Comparison of ENCODE assay signal across 15 cellular contexts in the genomic region with DNA sequence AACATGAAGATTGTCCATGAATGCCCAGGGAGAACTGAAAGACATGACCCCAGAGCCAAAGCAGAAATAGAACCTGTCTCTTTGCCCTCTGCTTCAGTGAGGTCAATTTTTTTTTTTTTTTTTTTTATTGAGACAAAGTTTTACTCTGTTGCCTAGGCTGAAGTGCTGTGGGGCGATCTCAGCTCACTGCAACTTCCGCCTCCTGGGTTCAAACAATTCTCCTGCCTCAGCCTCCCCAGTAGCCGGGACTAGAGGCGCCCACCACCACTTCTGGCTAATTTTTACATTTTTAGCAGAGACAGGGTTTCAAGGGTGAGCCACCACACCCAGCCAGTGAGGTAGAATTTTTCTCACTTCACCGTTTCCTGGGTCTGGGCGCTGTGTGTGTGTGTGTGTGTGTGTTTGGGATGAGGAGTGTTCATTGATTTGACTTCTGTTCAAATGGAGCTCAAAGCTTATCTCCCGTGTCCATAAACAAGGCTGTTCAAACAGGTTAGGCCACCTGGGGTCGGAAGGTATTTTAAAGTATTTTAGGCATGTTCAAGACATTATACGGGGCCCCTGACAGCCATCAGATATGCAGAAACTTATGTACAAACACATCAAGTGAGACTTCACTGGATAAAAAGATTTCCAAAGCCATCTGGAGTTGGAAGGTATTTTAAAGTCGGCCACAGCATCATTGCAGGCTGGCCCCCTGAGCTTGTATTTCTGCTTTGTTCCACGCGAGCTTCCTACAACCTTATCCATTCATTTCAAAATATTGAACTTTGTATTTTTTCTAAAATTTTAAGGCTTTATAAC.
A peak's percentile ranks its signal among the peaks of the same experiment; 100 is the strongest.
DNase-seq lines count a peak whose midpoint lies in the region; ATAC-seq, FAIRE-seq and TF ChIP-seq lines count a peak whose summit lies in the region.
"Had no signal": no experiment of that assay in that cellular context is flagged by ENCODE, and none has a peak within 500 bp of the region (broad histone marks: within the 10 kb centered on the region; RNA-seq: fewer than 3 reads in every experiment).

No MANE protein-coding gene starts in this region.

- peaks cover 74% of the 10 kb centered on the region for H3K4me1 Mint-ChIP-seq in activated CD4-positive, alpha-beta T cell treated with anti-CD3 and anti-CD28 coated beads, Interleukin-2, amount 10 ng/mL, durations not matched to agents 7 days and 5 days
- peaks cover 77% of the 10 kb centered on the region for H3K4me1 Mint-ChIP-seq in central memory CD8-positive, alpha-beta T cell

- H3K27ac ChIP-seq in KOPT-K1 (ENCODE audit: low read depth, low read length, poor library complexity, severe bottlenecking) = peak overlapping the region; percentile 97
- peak overlapping the region in 2 of 4 donors; percentile 47 to 53 for H3K27ac ChIP-seq in pancreas
- H3K27ac ChIP-seq in A673 (ENCODE audit: low read depth, low read length, poor library complexity, severe bottlenecking) = no peak overlapping the region
- H3K27ac ChIP-seq: prostate gland, uterus had no signal

- intact Hi-C loops in pancreas (cut with DNase I) = no loop called here
- intact Hi-C loops in A673 (cut with micrococcal nuclease; ENCODE audit: unreplicated experiment) = no loop called here

- TF ChIP-seq CTCF in pancreas (IDR thresholded peaks at IDR 0.05) = no peak
- TF ChIP-seq CTCF in A673 (conservative IDR thresholded peaks at IDR 0.05; ENCODE audit: low read depth, low read length) = no peak

- ATAC-seq in central memory CD8-positive, alpha-beta T cell (replicated peaks; ENCODE audit: extremely low read depth, poor library complexity, severe bottlenecking) = no peak
- peak; percentile 26 to 79 (median 57) for ATAC-seq in pancreas
- ATAC-seq: HCT116 had no signal

- CTCF ChIA-PET in activated CD4-positive, alpha-beta T cell treated with anti-CD3 and anti-CD28 coated beads, Interleukin-2, amount 10 ng/mL, durations not matched to agents 7 days and 5 days (lab: Charles Lee) = interaction anchor here (0.9 to 2.2 kb wide), 4 partner anchors 8 to 143 kb away, joined by 3 to 7 read pairs (median 4); no protein-coding TSS in a partner anchor
- CTCF ChIA-PET in A673 (lab: Charles Lee) = no interaction called here

- POLR2A ChIA-PET in activated CD4-positive, alpha-beta T cell treated with anti-CD3 and anti-CD28 coated beads, Interleukin-2, amount 10 ng/mL, durations not matched to agents 7 days and 5 days (lab: Charles Lee) = no interaction called here
- POLR2A ChIA-PET in A673 (lab: Charles Lee; ENCODE audit: low non-redundant PET) = no interaction called here

- no peak for FAIRE-seq in pancreas (lab: Jason Lieb, UNC)
- FAIRE-seq: colon had no signal

- peak overlapping the region; percentile 80 for H3K27ac Mint-ChIP-seq in activated CD4-positive, alpha-beta T cell treated with anti-CD3 and anti-CD28 coated beads, Interleukin-2, amount 10 ng/mL, durations not matched to agents 7 days and 5 days
- H3K27ac Mint-ChIP-seq in central memory CD8-positive, alpha-beta T cell (ENCODE audit: low read depth) = peak overlapping the region; percentile 96

- no peak overlapping the region for H3K4me3 ChIP-seq in pancreas
- H3K4me3 ChIP-seq in A673 (ENCODE audit: low read depth, low read length, poor library complexity, severe bottlenecking) = no peak overlapping the region
- H3K4me3 ChIP-seq in H7 (ENCODE audit: insufficient read depth, low read depth, low read length) = no peak overlapping the region
- H3K4me3 ChIP-seq: prostate gland, uterus had no signal

- H3K4me1 ChIP-seq in pancreas (peaks cover 0 to 5% (median 0%) of the 10 kb centered on the region in 3 donors), A673 (ENCODE audit: insufficient read depth, low read length, poor library complexity, severe bottlenecking) (no peaks in the 10 kb centered on the region)
- H3K4me1 ChIP-seq: prostate gland, uterus had no signal

- BruUV-seq in A673 (replicated peaks; lab: Mats Ljungman, UMichigan) = no TSS peak

- no peaks in the 10 kb centered on the region for H3K27me3 Mint-ChIP-seq in activated CD4-positive, alpha-beta T cell treated with anti-CD3 and anti-CD28 coated beads, Interleukin-2, amount 10 ng/mL, durations not matched to agents 7 days and 5 days
- no peaks in the 10 kb centered on the region for H3K27me3 Mint-ChIP-seq in central memory CD8-positive, alpha-beta T cell

- H3K36me3 ChIP-seq in KOPT-K1 (ENCODE audit: insufficient read depth, low read length) (no peaks in the 10 kb centered on the region), pancreas (no peaks in the 10 kb centered on the region), A673 (ENCODE audit: insufficient read depth, low read length, poor library complexity, severe bottlenecking) (no peaks in the 10 kb centered on the region), H7 (replicated peaks; ENCODE audit: control insufficient read depth, insufficient read depth, low read length) (no peaks in the 10 kb centered on the region)
- H3K36me3 ChIP-seq: prostate gland, uterus had no signal

- H3K9me3 ChIP-seq in KOPT-K1 (ENCODE audit: insufficient read depth, low read length, poor library complexity, severe bottlenecking) (no peaks in the 10 kb centered on the region), pancreas (no peaks in the 10 kb centered on the region), A673 (ENCODE audit: low read depth, low read length, poor library complexity, severe bottlenecking) (no peaks in the 10 kb centered on the region)
- H3K9me3 ChIP-seq: prostate gland, uterus had no signal

- H3K36me3 Mint-ChIP-seq in activated CD4-positive, alpha-beta T cell treated with anti-CD3 and anti-CD28 coated beads, Interleukin-2, amount 10 ng/mL, durations not matched to agents 7 days and 5 days (ENCODE audit: low read depth) = no peaks in the 10 kb centered on the region
- peaks cover 19% of the 10 kb centered on the region for H3K36me3 Mint-ChIP-seq in central memory CD8-positive, alpha-beta T cell (ENCODE audit: insufficient read depth)

- 32 to 33% methylated on average over 12 of the region's 12 CpGs for WGBS in pancreas, 2 donors

- H3K27me3 ChIP-seq in pancreas (no peaks in the 10 kb centered on the region), A673 (replicated peaks; ENCODE audit: insufficient read depth, low read depth, low read length, poor library complexity) (no peaks in the 10 kb centered on the region), H7 (ENCODE audit: control insufficient read depth, insufficient read depth, low read length) (no peaks in the 10 kb centered on the region)
- H3K27me3 ChIP-seq: uterus had no signal

- no peak overlapping the region for H3K4me3 Mint-ChIP-seq in activated CD4-positive, alpha-beta T cell treated with anti-CD3 and anti-CD28 coated beads, Interleukin-2, amount 10 ng/mL, durations not matched to agents 7 days and 5 days
- H3K4me3 Mint-ChIP-seq in central memory CD8-positive, alpha-beta T cell = peak overlapping the region; percentile 70

- no peaks in the 10 kb centered on the region for H3K9me3 Mint-ChIP-seq in activated CD4-positive, alpha-beta T cell treated with anti-CD3 and anti-CD28 coated beads, Interleukin-2, amount 10 ng/mL, durations not matched to agents 7 days and 5 days
- H3K9me3 Mint-ChIP-seq in central memory CD8-positive, alpha-beta T cell = no peaks in the 10 kb centered on the region

- peak; percentile 21 for DNase-seq in activated CD4-positive, alpha-beta T cell treated with anti-CD3 and anti-CD28 coated beads, Interleukin-2, amount 10 ng/mL, durations not matched to agents 7 days and 5 days
- DNase-seq in activated CD4-positive, alpha-beta T cell treated with anti-CD3 and anti-CD28 coated beads, Interleukin-2, amount 50 U/mL, for 48 hours = no peak
- DNase-seq in central memory CD8-positive, alpha-beta T cell (ENCODE audit: low spot score in 2 of 2) = peak in 1 of 2 donors; percentile 32
- DNase-seq in pancreas = peak in 1 of 6 donors; percentile 17
- DNase-seq in GF-D8 (lab: John Stamatoyannopoulos, UW) = no peak
- DNase-seq in A673 (ENCODE audit: low spot score) = no peak
- DNase-seq in H7 = no peak
- DNase-seq: mesenchymal stem cell, NCI-H2171 treated with DMSO at 0.1 percent for 48 hours, OCI-M1, uterus had no signal
